In the genomic region with DNA sequence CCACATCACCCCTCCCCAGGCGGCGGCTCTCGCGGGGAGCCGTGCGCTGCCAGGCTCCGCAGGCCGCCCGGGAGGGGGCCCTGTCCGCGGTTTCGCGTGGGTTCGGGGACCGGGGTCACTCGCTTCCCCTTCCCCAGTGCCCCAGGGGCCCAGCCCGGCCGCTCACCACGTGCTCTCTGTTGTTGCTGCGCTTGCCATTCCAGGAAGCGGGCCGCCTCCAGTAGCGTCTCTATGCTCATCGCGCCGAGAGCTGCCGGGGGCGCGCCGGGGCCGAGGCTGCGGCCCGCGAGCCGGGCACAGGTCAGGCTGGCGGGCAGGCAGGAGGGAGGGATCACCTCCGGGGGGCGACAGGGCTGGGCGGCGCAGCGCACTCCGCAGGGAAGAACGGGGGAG, we compare ENCODE assay signal across 1 cellular context.
TF ChIP-seq lines count a peak whose summit lies in the region.

No MANE protein-coding gene starts in this region.

TF ChIP-seq in GM12878, 131 proteins besides CTCF, POLR2A, EP300 and RAD21 (continued from another document):
- TF ChIP-seq USF1 (IDR thresholded peaks at IDR 0.05; ENCODE audit: borderline replicate concordance, extremely low read length, insufficient read depth, low read depth, low read length) (peak; percentile 61), SKIL (IDR thresholded peaks at IDR 0.05; ENCODE audit: low read depth, poor library complexity, severe bottlenecking) (no peak)
- TF ChIP-seq, protein P1, sequence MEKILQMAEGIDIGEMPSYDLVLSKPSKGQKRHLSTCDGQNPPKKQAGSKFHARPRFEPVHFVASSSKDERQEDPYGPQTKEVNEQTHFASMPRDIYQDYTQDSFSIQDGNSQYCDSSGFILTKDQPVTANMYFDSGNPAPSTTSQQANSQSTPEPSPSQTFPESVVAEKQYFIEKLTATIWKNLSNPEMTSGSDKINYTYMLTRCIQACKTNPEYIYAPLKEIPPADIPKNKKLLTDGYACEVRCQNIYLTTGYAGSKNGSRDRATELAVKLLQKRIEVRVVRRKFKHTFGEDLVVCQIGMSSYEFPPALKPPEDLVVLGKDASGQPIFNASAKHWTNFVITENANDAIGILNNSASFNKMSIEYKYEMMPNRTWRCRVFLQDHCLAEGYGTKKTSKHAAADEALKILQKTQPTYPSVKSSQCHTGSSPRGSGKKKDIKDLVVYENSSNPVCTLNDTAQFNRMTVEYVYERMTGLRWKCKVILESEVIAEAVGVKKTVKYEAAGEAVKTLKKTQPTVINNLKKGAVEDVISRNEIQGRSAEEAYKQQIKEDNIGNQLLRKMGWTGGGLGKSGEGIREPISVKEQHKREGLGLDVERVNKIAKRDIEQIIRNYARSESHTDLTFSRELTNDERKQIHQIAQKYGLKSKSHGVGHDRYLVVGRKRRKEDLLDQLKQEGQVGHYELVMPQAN (conservative IDR thresholded peaks at IDR 0.05): peak; percentile 77
